ENCODE assay signal across 8 cellular contexts in the genomic region with DNA sequence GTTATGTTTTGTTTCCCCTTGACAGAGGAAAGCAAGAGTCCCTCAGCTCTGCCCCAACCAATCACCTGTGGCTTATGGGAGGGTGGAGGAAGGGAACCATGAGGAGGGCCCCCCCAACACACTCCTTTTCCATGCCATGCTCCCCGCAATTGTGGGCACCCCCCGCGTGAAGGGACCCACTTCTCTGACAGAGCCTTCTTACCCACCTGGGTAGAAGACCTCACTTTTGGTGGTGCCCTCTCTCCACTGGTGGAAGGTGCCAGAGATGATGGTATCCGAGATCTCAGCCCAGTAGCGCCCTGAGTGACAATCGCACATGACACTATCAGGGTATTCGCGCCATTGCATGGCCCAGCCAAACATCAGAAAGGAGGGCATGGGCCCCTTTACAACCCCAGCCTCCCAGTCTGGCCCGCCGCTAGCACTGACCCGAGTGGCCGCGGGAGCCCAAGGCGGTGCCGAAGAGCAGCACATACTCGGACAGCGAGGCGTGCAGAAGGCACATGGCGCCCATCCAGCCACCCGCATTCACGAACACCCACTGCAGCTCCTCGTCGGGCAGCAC. TPM values are rescaled to one million over a fixed set of nuclear protein-coding genes. Genes with fewer than 3 reads are reported as not detected.
DNase-seq lines count a peak whose midpoint lies in the region; ATAC-seq and TF ChIP-seq lines count a peak whose summit lies in the region.

No MANE protein-coding gene starts in this region.

- POLR2A ChIA-PET in CD4-positive, alpha-beta memory T cell (lab: Charles Lee; ENCODE audit: partially characterized antibody), result interaction anchor here (0.9 to 22.1 kb wide), 17 partner anchors 8 to 457 kb away, joined by 3 to 484 read pairs (median 8); a partner anchor contains a TSS
- POLR2A ChIA-PET in activated CD8-positive, alpha-beta T cell treated with anti-CD3 and anti-CD28 coated beads, Interleukin-2, amount 10 ng/mL, durations not matched to agents 7 days and 5 days (lab: Charles Lee), result interaction anchor here (1.0 to 3.8 kb wide), 9 partner anchors 10 to 28 kb away, joined by 4 to 45 read pairs (median 10); a partner anchor contains a TSS

- H3K27ac ChIP-seq in CD4-positive, alpha-beta memory T cell (ENCODE audit: low read depth, low read length), result peak overlapping the region; percentile 78
- H3K27ac ChIP-seq in left ventricle myocardium inferior (replicated peaks), result peak overlapping the region; percentile 84
- peak overlapping the region; percentile 83 for H3K27ac ChIP-seq in skeletal muscle tissue (ENCODE audit: low read depth, low read length)

- peaks cover 38% of the 10 kb centered on the region for H3K4me1 ChIP-seq in CD4-positive, alpha-beta memory T cell (ENCODE audit: insufficient read depth, low read length)
- peaks cover 37% of the 10 kb centered on the region for H3K4me1 ChIP-seq in left ventricle myocardium inferior
- H3K4me1 ChIP-seq in skeletal muscle tissue (ENCODE audit: control insufficient read depth in 3 of 3, insufficient read depth in 3 of 3, low read length in 3 of 3), result peaks cover 18 to 50% (median 31%) of the 10 kb centered on the region in 3 donors

- no peaks in the 10 kb centered on the region for H3K9me3 ChIP-seq in CD4-positive, alpha-beta memory T cell (ENCODE audit: control insufficient read depth in 1 of 2, low read length in 2 of 2)
- H3K9me3 ChIP-seq in left ventricle myocardium inferior (replicated peaks) (no peaks in the 10 kb centered on the region), skeletal muscle tissue (ENCODE audit: control insufficient read depth in 3 of 3, low read length in 3 of 3) (no peaks in the 10 kb centered on the region)

- H3K27me3 ChIP-seq in CD4-positive, alpha-beta memory T cell (ENCODE audit: insufficient read depth, low read length), result no peaks in the 10 kb centered on the region
- no peaks in the 10 kb centered on the region for H3K27me3 ChIP-seq in left ventricle myocardium inferior (ENCODE audit: low read depth)
- no peaks in the 10 kb centered on the region for H3K27me3 ChIP-seq in skeletal muscle tissue (ENCODE audit: control insufficient read depth in 3 of 3, insufficient read depth in 3 of 3, low read length in 3 of 3)

- peak overlapping the region; percentile 84 to 93 (median 88) for H3K9ac ChIP-seq in skeletal muscle tissue (ENCODE audit: low read depth in 1 of 3, low read length in 3 of 3)

- ATAC-seq in HG02840 (IDR thresholded peaks at IDR 0.05; ENCODE audit: low FRiP score, unreplicated experiment) (peak; percentile 3), HG03571 (IDR thresholded peaks at IDR 0.05; ENCODE audit: unreplicated experiment) (no peak)
- no peak for ATAC-seq in activated CD8-positive, alpha-beta T cell treated with anti-CD3 and anti-CD28 coated beads, Interleukin-2, amount 10 ng/mL, durations not matched to agents 7 days and 5 days

- peak overlapping the region; percentile 87 to 92 (median 91) for H3K4me3 Mint-ChIP-seq in CD4-positive, alpha-beta memory T cell
- H3K4me3 Mint-ChIP-seq in activated CD8-positive, alpha-beta T cell treated with anti-CD3 and anti-CD28 coated beads, Interleukin-2, amount 10 ng/mL, durations not matched to agents 7 days and 5 days, result peak overlapping the region; percentile 85

- H3K9me3 Mint-ChIP-seq in CD4-positive, alpha-beta memory T cell, result no peaks in the 10 kb centered on the region
- no peaks in the 10 kb centered on the region for H3K9me3 Mint-ChIP-seq in activated CD8-positive, alpha-beta T cell treated with anti-CD3 and anti-CD28 coated beads, Interleukin-2, amount 10 ng/mL, durations not matched to agents 7 days and 5 days (ENCODE audit: insufficient read depth)

- peaks cover 22 to 55% (median 34%) of the 10 kb centered on the region in 4 donors for H3K4me1 Mint-ChIP-seq in CD4-positive, alpha-beta memory T cell
- peaks cover 38% of the 10 kb centered on the region for H3K4me1 Mint-ChIP-seq in activated CD8-positive, alpha-beta T cell treated with anti-CD3 and anti-CD28 coated beads, Interleukin-2, amount 10 ng/mL, durations not matched to agents 7 days and 5 days (ENCODE audit: low read depth)

- no peaks in the 10 kb centered on the region for H3K27me3 Mint-ChIP-seq in CD4-positive, alpha-beta memory T cell
- H3K27me3 Mint-ChIP-seq in activated CD8-positive, alpha-beta T cell treated with anti-CD3 and anti-CD28 coated beads, Interleukin-2, amount 10 ng/mL, durations not matched to agents 7 days and 5 days (ENCODE audit: low read depth), result no peaks in the 10 kb centered on the region

- no peak for DNase-seq in CD4-positive, alpha-beta memory T cell
- DNase-seq in activated CD8-positive, alpha-beta T cell treated with anti-CD3 and anti-CD28 coated beads, Interleukin-2, amount 10 ng/mL, durations not matched to agents 7 days and 5 days, result peak; percentile 35
- no peak for DNase-seq in left ventricle myocardium inferior
- no peak for DNase-seq in activated gamma-delta T cell treated with Interleukin-2 at 50 U/mL for 16 hours
- no peak for DNase-seq in HuH-7.5 (ENCODE audit: low spot score)

- CTCF ChIA-PET in CD4-positive, alpha-beta memory T cell (lab: Charles Lee; ENCODE audit: partially characterized antibody), result interaction anchor here (0.7 to 10.5 kb wide), 11 partner anchors 9 to 222 kb away, joined by 3 to 235 read pairs (median 16); a partner anchor contains a TSS
- CTCF ChIA-PET in activated CD8-positive, alpha-beta T cell treated with anti-CD3 and anti-CD28 coated beads, Interleukin-2, amount 10 ng/mL, durations not matched to agents 7 days and 5 days (lab: Charles Lee), result interaction anchor here (1.3 to 9.0 kb wide), 13 partner anchors 9 to 233 kb away, joined by 3 to 171 read pairs (median 7); a partner anchor contains a TSS

- intact Hi-C loops in CD4-positive, alpha-beta memory T cell (cut with micrococcal nuclease), result loop anchor here (1.0 to 5.0 kb wide), 5 partner anchors 9 to 260 kb away; a partner anchor contains a TSS
- intact Hi-C loops in left ventricle myocardium inferior (cut with micrococcal nuclease), result no loop called here

- H3K36me3 Mint-ChIP-seq in CD4-positive, alpha-beta memory T cell, result peaks cover 6 to 13% of the 10 kb centered on the region in 2 donors
- H3K36me3 Mint-ChIP-seq in activated CD8-positive, alpha-beta T cell treated with anti-CD3 and anti-CD28 coated beads, Interleukin-2, amount 10 ng/mL, durations not matched to agents 7 days and 5 days (ENCODE audit: low read depth), result peaks cover 19% of the 10 kb centered on the region

- no peak for TF ChIP-seq CTCF in left ventricle myocardium inferior (IDR thresholded peaks at IDR 0.05; ENCODE audit: borderline replicate concordance)

- H3K27ac Mint-ChIP-seq in CD4-positive, alpha-beta memory T cell, result peak overlapping the region; percentile 73 to 96 (median 91)
- peak overlapping the region; percentile 87 for H3K27ac Mint-ChIP-seq in activated CD8-positive, alpha-beta T cell treated with anti-CD3 and anti-CD28 coated beads, Interleukin-2, amount 10 ng/mL, durations not matched to agents 7 days and 5 days

- H3K4me3 ChIP-seq in CD4-positive, alpha-beta memory T cell (ENCODE audit: low read length in 2 of 2), result peak overlapping the region; percentile 47 to 74
- H3K4me3 ChIP-seq in left ventricle myocardium inferior (peak overlapping the region; percentile 78), skeletal muscle tissue (ENCODE audit: low read length in 3 of 3) (peak overlapping the region; percentile 85 to 92 (median 88))

- H3K36me3 ChIP-seq in CD4-positive, alpha-beta memory T cell (ENCODE audit: insufficient read depth, low read length), result no peaks in the 10 kb centered on the region
- H3K36me3 ChIP-seq in left ventricle myocardium inferior (peaks cover 10% of the 10 kb centered on the region), skeletal muscle tissue (ENCODE audit: control insufficient read depth in 3 of 3, insufficient read depth in 3 of 3, low read length in 3 of 3) (peaks cover 8 to 12% (median 10%) of the 10 kb centered on the region in 3 donors)

RNA-seq across cellular contexts. Expression of a gene that starts 0.7 kb away (rescaled TPM):
- 10 to 100 TPM; 56.1 to 59.5 TPM for total RNA-seq in CD4-positive, alpha-beta memory T cell
- 100 to 1,000 TPM; 126 to 193 TPM for polyA plus RNA-seq in CD4-positive, alpha-beta memory T cell
- total RNA-seq in activated CD8-positive, alpha-beta T cell treated with anti-CD3 and anti-CD28 coated beads, Interleukin-2, amount 10 ng/mL, durations not matched to agents 7 days and 5 days, result 10 to 100 TPM; 66.7 to 66.9 TPM
- total RNA-seq in left ventricle myocardium inferior (20.0 TPM), skeletal muscle tissue (14.1 TPM)

RNA-seq across cellular contexts. Expression of a gene that starts 8.0 kb away (rescaled TPM):
- total RNA-seq in CD4-positive, alpha-beta memory T cell, result not detected
- not detected for polyA plus RNA-seq in CD4-positive, alpha-beta memory T cell
- total RNA-seq in activated CD8-positive, alpha-beta T cell treated with anti-CD3 and anti-CD28 coated beads, Interleukin-2, amount 10 ng/mL, durations not matched to agents 7 days and 5 days, result under 1 TPM in 1 of 2 experiments, not detected in 1; 0.34 TPM
- not detected for total RNA-seq in left ventricle myocardium inferior
- not detected for total RNA-seq in skeletal muscle tissue

RNA-seq across cellular contexts. Expression of a gene that starts 9.6 kb away (rescaled TPM):
- 100 to 1,000 TPM; 251 to 261 TPM for total RNA-seq in CD4-positive, alpha-beta memory T cell
- 10 to 100 TPM; 81.9 to 82.9 TPM for polyA plus RNA-seq in CD4-positive, alpha-beta memory T cell
- total RNA-seq in activated CD8-positive, alpha-beta T cell treated with anti-CD3 and anti-CD28 coated beads, Interleukin-2, amount 10 ng/mL, durations not matched to agents 7 days and 5 days, result 10 to 100 TPM; 79.1 to 83.9 TPM
- total RNA-seq in left ventricle myocardium inferior (51.5 TPM), skeletal muscle tissue (23.0 TPM)

RNA-seq across cellular contexts. Expression of a gene that starts 15.1 kb away (rescaled TPM):
- total RNA-seq in CD4-positive, alpha-beta memory T cell, result 100 to 1,000 TPM; 204 to 209 TPM
- polyA plus RNA-seq in CD4-positive, alpha-beta memory T cell, result 10 to 100 TPM; 13.6 to 18.4 TPM
- total RNA-seq in activated CD8-positive, alpha-beta T cell treated with anti-CD3 and anti-CD28 coated beads, Interleukin-2, amount 10 ng/mL, durations not matched to agents 7 days and 5 days, result 10 to 100 TPM; 33.0 to 38.8 TPM
- 56.5 TPM for total RNA-seq in left ventricle myocardium inferior
- 75.7 TPM for total RNA-seq in skeletal muscle tissue

RNA-seq across cellular contexts. Expression of a gene that starts 16.6 kb away (rescaled TPM):
- 10 to 100 TPM; 57.8 to 62.0 TPM for total RNA-seq in CD4-positive, alpha-beta memory T cell
- polyA plus RNA-seq in CD4-positive, alpha-beta memory T cell, result 100 to 1,000 TPM; 112 to 144 TPM
- 100 to 1,000 TPM; 134 to 140 TPM for total RNA-seq in activated CD8-positive, alpha-beta T cell treated with anti-CD3 and anti-CD28 coated beads, Interleukin-2, amount 10 ng/mL, durations not matched to agents 7 days and 5 days
- total RNA-seq in left ventricle myocardium inferior (135 TPM), skeletal muscle tissue (67.8 TPM)
